ENCODE assay signal across 29 cellular contexts in the genomic region with DNA sequence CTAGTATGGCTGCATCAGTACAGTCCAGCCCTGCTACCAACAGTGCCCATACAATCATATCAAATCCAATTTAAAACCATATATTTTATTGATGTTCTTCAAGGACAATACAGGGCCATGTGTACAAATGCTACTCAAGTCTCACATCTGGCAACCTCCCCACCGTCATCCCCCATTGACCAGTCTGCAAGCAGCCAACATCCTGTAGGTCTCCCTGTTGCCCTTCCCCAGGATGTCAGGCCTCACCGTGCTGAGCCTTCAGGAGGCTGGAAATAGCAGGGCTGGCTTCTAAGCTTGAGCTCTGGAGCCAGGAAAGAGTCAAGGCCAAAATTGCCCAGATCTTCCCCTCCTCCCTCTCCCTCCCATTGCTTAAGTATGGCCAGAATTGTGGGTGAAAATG. TPM values are rescaled to one million over a fixed set of nuclear protein-coding genes. Genes with fewer than 3 reads are reported as not detected.
A peak's percentile ranks its signal among the peaks of the same experiment; 100 is the strongest.
DNase-seq lines count a peak whose midpoint lies in the region; ATAC-seq and FAIRE-seq lines count a peak whose summit lies in the region.
"Had no signal": no experiment of that assay in that cellular context is flagged by ENCODE, and none has a peak within 500 bp of the region (broad histone marks: within the 10 kb centered on the region; RNA-seq: fewer than 3 reads in every experiment).

No MANE protein-coding gene starts in this region.

- H3K4me1 ChIP-seq in aorta (ENCODE audit: control insufficient read depth in 1 of 2, insufficient read depth in 2 of 2, low read length in 2 of 2): no peaks in the 10 kb centered on the region

- H3K27ac ChIP-seq in aorta (ENCODE audit: low read depth in 1 of 2, low read length in 2 of 2): no peak overlapping the region
- H3K27ac ChIP-seq: BLaER1 had no signal

- WGBS in aorta, 2 donors: 66 to 77% methylated on average over 2 of the region's 2 CpGs

- H3K9me3 ChIP-seq in aorta (ENCODE audit: control insufficient read depth, low read length): no peaks in the 10 kb centered on the region
- H3K9me3 ChIP-seq: BE2C, BLaER1 had no signal

- no peak for DNase-seq in HTR-8/SVneo (ENCODE audit: insufficient read length, low spot score)
- DNase-seq in mesenteric fat pad (ENCODE audit: low spot score): peak; percentile 76
- no peak for DNase-seq in stimulated activated CD4-positive, alpha-beta T cell treated with anti-CD3 and anti-CD28 coated beads, Interleukin-4, amount 100 ng/mL, for 24 hours
- DNase-seq in aorta: no peak
- DNase-seq: 8988T; ACHN; BE2C; CD4-positive, alpha-beta memory T cell; CD4-positive, CD25-positive, alpha-beta regulatory T cell; CD8-positive, alpha-beta memory T cell; COR-L47; DMS 273 treated with DMSO at 0.1 percent for 48 hours; DMS153; DMS53; DMS79; DND-41; EL; GDM1 had no signal

- no peak for ATAC-seq in GM18519 (IDR thresholded peaks at IDR 0.05; ENCODE audit: low FRiP score, unreplicated experiment)
- no peak for ATAC-seq in aorta (ENCODE audit: low FRiP score)
- ATAC-seq: GM12878 had no signal

- H3K27me3 ChIP-seq in aorta (ENCODE audit: control insufficient read depth in 1 of 2, insufficient read depth in 2 of 2, low read length in 1 of 2): no peaks in the 10 kb centered on the region
- H3K27me3 ChIP-seq: BE2C had no signal

- no peak overlapping the region for H3K4me3 ChIP-seq in aorta (ENCODE audit: low read length in 2 of 2)
- H3K4me3 ChIP-seq: BLaER1, GM12878 had no signal

- peak; percentile 55 for FAIRE-seq in HTR-8/SVneo (lab: Jason Lieb, UNC)
- FAIRE-seq: A204.1, GM12878, GM12892, GM18507, GM19239 had no signal

- intact Hi-C loops in aorta (cut with DNase I): no loop called here

- no peaks in the 10 kb centered on the region for H3K36me3 ChIP-seq in aorta (ENCODE audit: control insufficient read depth in 1 of 2, insufficient read depth in 2 of 2, low read length in 1 of 2)
- H3K36me3 ChIP-seq: BE2C, BLaER1 had no signal

RNA-seq across cellular contexts. Expression of a gene that starts 10.4 kb away (rescaled TPM):
- total RNA-seq in mesenteric fat pad (not detected), aorta (not detected)
- not detected for polyA plus RNA-seq in aorta
- total RNA-seq: CD4-positive, alpha-beta memory T cell; CD4-positive, CD25-positive, alpha-beta regulatory T cell; CD8-positive, alpha-beta memory T cell; Daoy; G401; GM12878 had no signal
- polyA plus RNA-seq: AG04450; CD14-positive monocyte; CD4-positive, alpha-beta memory T cell; CD4-positive, CD25-positive, alpha-beta regulatory T cell; CD8-positive, alpha-beta memory T cell had no signal

RNA-seq across cellular contexts. Expression of a gene that starts 33.1 kb away (rescaled TPM):
- total RNA-seq in mesenteric fat pad (23.1 TPM), aorta (10 to 100 TPM; 23.1 to 24.4 TPM)
- 10 to 100 TPM in 1 of 2 donors, 1 to 10 TPM in 1; 8.1 to 11.0 TPM for polyA plus RNA-seq in aorta

RNA-seq across cellular contexts. Expression of a gene that starts 50.4 kb away (rescaled TPM):
- total RNA-seq in mesenteric fat pad (0.51 TPM), aorta (under 1 TPM; 0.06 to 0.26 TPM)
- under 1 TPM in 1 of 2 donors, not detected in 1; 0.13 TPM for polyA plus RNA-seq in aorta
- total RNA-seq: G401 had no signal
- polyA plus RNA-seq: AG04450; CD4-positive, alpha-beta memory T cell; CD4-positive, CD25-positive, alpha-beta regulatory T cell had no signal
